Comparison of ENCODE assay signal across 3 cellular contexts in the genomic region with DNA sequence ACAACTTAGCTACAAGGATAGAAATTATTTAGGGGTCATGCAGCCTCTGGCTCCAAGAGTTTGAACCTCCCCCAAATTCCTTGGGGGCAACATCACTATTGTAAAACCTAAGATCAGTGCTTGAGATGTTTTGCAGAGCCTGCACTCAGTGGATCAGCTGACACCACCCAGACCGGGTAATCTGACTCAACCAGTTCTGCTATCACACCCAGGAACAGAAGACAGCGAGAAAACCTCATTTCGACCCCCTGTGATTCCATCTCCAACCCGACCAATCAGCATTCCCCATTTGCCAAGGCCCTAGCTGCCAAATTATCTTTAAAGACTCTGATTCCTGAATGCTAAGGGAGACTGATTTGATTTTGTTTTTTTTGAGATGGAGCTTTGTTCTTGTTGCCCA.
TF ChIP-seq lines count a peak whose summit lies in the region.

No MANE protein-coding gene starts in this region.

TF ChIP-seq in HEK293, 187 proteins besides CTCF, POLR2A, EP300 and RAD21:
- TF ChIP-seq KLF8 (tag by site-specific recombination; IDR thresholded peaks at IDR 0.05) (no peak), ZNF600 (tag by site-specific recombination; IDR thresholded peaks at IDR 0.05) (0 out of 2 replicates have a peak, but pooled peaks have one; percentile 10)
TF ChIP-seq in HEK293: peak in this region for 1.

TF ChIP-seq in K562, 482 proteins besides CTCF, POLR2A, EP300 and RAD21 (continues in another document):
- TF ChIP-seq POLR2G (IDR thresholded peaks at IDR 0.05; ENCODE audit: low read depth, low read length) (no peak), TAF9B (IDR thresholded peaks at IDR 0.05; ENCODE audit: partially characterized antibody) (no peak), SMAD2 (IDR thresholded peaks at IDR 0.05; ENCODE audit: low read depth, low read length) (no peak), NFE2 (IDR thresholded peaks at IDR 0.05; ENCODE audit: low read depth) (no peak), ZNF133 (CRISPR knock-in tag; IDR thresholded peaks at IDR 0.05) (no peak), ZNF668 (CRISPR knock-in tag; IDR thresholded peaks at IDR 0.05) (no peak), STAT5A (IDR thresholded peaks at IDR 0.05; ENCODE audit: borderline replicate concordance, low read length) (no peak), BCOR (IDR thresholded peaks at IDR 0.05) (no peak), NR3C1 (CRISPR knock-in tag; IDR thresholded peaks at IDR 0.05) (no peak), ZNF384 (IDR thresholded peaks at IDR 0.05; ENCODE audit: low read depth, low read length) (no peak), TEAD4 (IDR thresholded peaks at IDR 0.05; ENCODE audit: low read length) (0 out of 2 replicates have a peak, but pooled peaks have one; percentile 34), TEAD4 (CRISPR knock-in tag; IDR thresholded peaks at IDR 0.05; ENCODE audit: borderline replicate concordance) (no peak)
- TF ChIP-seq, protein P1, sequence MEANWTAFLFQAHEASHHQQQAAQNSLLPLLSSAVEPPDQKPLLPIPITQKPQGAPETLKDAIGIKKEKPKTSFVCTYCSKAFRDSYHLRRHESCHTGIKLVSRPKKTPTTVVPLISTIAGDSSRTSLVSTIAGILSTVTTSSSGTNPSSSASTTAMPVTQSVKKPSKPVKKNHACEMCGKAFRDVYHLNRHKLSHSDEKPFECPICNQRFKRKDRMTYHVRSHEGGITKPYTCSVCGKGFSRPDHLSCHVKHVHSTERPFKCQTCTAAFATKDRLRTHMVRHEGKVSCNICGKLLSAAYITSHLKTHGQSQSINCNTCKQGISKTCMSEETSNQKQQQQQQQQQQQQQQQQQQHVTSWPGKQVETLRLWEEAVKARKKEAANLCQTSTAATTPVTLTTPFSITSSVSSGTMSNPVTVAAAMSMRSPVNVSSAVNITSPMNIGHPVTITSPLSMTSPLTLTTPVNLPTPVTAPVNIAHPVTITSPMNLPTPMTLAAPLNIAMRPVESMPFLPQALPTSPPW (CRISPR knock-in tag; IDR thresholded peaks at IDR 0.05), result no peak
- TF ChIP-seq, protein P2, sequence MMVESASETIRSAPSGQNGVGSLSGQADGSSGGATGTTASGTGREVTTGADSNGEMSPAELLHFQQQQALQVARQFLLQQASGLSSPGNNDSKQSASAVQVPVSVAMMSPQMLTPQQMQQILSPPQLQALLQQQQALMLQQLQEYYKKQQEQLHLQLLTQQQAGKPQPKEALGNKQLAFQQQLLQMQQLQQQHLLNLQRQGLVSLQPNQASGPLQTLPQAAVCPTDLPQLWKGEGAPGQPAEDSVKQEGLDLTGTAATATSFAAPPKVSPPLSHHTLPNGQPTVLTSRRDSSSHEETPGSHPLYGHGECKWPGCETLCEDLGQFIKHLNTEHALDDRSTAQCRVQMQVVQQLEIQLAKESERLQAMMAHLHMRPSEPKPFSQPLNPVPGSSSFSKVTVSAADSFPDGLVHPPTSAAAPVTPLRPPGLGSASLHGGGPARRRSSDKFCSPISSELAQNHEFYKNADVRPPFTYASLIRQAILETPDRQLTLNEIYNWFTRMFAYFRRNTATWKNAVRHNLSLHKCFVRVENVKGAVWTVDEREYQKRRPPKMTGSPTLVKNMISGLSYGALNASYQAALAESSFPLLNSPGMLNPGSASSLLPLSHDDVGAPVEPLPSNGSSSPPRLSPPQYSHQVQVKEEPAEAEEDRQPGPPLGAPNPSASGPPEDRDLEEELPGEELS (CRISPR knock-in tag; IDR thresholded peaks at IDR 0.05; ENCODE audit: borderline replicate concordance), result no peak
- TF ChIP-seq, protein P3, sequence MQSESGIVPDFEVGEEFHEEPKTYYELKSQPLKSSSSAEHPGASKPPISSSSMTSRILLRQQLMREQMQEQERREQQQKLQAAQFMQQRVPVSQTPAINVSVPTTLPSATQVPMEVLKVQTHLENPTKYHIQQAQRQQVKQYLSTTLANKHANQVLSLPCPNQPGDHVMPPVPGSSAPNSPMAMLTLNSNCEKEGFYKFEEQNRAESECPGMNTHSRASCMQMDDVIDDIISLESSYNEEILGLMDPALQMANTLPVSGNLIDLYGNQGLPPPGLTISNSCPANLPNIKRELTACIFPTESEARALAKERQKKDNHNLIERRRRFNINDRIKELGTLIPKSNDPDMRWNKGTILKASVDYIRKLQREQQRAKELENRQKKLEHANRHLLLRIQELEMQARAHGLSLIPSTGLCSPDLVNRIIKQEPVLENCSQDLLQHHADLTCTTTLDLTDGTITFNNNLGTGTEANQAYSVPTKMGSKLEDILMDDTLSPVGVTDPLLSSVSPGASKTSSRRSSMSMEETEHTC (IDR thresholded peaks at IDR 0.05), result no peak
- TF ChIP-seq, protein P4, sequence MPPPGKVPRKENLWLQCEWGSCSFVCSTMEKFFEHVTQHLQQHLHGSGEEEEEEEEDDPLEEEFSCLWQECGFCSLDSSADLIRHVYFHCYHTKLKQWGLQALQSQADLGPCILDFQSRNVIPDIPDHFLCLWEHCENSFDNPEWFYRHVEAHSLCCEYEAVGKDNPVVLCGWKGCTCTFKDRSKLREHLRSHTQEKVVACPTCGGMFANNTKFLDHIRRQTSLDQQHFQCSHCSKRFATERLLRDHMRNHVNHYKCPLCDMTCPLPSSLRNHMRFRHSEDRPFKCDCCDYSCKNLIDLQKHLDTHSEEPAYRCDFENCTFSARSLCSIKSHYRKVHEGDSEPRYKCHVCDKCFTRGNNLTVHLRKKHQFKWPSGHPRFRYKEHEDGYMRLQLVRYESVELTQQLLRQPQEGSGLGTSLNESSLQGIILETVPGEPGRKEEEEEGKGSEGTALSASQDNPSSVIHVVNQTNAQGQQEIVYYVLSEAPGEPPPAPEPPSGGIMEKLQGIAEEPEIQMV (tag; conservative IDR thresholded peaks at IDR 0.05; ENCODE audit: low read depth), result no peak
- TF ChIP-seq, protein P5, sequence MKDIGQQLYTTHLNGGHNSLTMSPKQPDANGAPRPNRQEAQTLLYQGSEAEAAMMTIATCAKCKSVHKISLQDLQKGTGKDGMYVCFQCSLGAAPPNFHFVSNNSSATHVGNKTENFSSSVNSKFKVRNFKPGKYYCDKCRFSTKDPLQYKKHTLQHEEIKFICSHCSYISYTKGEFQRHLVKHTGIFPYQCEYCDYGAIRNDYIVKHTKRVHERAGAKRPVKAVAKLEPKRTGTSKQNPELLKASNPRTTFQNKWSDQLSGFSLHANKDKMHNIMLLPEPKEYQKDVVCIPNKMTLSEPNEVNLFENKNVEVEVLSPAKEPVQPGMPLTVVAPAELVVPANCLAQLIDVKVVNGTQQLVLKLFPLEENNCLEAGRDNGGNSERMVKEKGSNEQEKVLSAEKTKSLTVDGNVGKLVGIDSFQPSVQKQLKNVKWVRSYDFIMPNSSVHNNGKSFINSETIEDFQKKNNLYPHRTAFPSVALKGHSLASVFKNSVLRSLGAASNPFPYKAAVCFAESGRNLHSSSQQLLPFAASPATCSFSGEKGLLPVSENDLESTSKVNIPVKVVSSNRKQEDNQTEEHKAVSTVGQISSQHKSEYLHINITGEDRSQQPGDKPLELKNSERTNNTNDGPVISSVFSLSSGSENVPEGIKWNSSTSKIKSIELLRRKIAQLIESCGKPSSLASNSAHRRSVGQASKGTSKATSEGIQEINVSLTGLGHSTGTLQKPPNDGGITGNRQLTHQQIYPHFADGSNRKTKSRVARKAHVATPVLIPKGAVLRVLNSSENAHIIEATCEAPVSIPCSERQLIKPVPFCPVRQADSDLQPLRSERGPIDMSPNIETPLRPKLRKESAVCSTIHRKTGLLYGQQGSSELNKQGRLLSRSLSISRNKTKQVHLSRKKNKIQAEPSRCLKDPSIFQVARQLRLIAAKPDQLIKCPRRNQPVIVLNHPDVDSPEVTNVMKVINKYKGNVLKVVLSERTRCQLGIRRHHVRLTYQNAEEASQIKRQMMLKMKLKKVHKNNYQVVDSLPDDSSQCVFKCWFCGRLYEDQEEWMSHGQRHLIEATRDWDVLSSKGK (CRISPR knock-in tag; IDR thresholded peaks at IDR 0.05), result no peak

TF ChIP-seq in SK-N-SH, 30 proteins besides CTCF, POLR2A, EP300 and RAD21:
- TF ChIP-seq RFX5 (IDR thresholded peaks at IDR 0.05; ENCODE audit: low read length) (no peak), RCOR1 (IDR thresholded peaks at IDR 0.05; ENCODE audit: low read length) (no peak), CHD2 (IDR thresholded peaks at IDR 0.05; ENCODE audit: low read length, partially characterized antibody) (no peak), GATA2 (CRISPR knock-in tag; IDR thresholded peaks at IDR 0.05) (no peak), MEF2A (IDR thresholded peaks at IDR 0.05; ENCODE audit: borderline replicate concordance, low read depth) (no peak), TEAD4 (IDR thresholded peaks at IDR 0.05; ENCODE audit: borderline replicate concordance, insufficient read depth) (no peak), POLR2AphosphoS5 (IDR thresholded peaks at IDR 0.05; ENCODE audit: low read depth, low read length) (no peak), MXI1 (IDR thresholded peaks at IDR 0.05; ENCODE audit: low read depth, low read length) (no peak), NFIC (IDR thresholded peaks at IDR 0.05; ENCODE audit: borderline replicate concordance) (no peak), FOXJ3 (CRISPR knock-in tag; IDR thresholded peaks at IDR 0.05) (no peak), SMC3 (IDR thresholded peaks at IDR 0.05; ENCODE audit: low read depth, low read length) (no peak), JUND (IDR thresholded peaks at IDR 0.05) (no peak)
- TF ChIP-seq, protein P6, sequence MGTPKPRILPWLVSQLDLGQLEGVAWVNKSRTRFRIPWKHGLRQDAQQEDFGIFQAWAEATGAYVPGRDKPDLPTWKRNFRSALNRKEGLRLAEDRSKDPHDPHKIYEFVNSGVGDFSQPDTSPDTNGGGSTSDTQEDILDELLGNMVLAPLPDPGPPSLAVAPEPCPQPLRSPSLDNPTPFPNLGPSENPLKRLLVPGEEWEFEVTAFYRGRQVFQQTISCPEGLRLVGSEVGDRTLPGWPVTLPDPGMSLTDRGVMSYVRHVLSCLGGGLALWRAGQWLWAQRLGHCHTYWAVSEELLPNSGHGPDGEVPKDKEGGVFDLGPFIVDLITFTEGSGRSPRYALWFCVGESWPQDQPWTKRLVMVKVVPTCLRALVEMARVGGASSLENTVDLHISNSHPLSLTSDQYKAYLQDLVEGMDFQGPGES (IDR thresholded peaks at IDR 0.05; ENCODE audit: low read depth, low read length), result no peak
- TF ChIP-seq, protein P7, sequence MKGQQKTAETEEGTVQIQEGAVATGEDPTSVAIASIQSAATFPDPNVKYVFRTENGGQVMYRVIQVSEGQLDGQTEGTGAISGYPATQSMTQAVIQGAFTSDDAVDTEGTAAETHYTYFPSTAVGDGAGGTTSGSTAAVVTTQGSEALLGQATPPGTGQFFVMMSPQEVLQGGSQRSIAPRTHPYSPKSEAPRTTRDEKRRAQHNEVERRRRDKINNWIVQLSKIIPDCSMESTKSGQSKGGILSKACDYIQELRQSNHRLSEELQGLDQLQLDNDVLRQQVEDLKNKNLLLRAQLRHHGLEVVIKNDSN (IDR thresholded peaks at IDR 0.05; ENCODE audit: borderline replicate concordance, low read depth), result no peak
- TF ChIP-seq, protein P8, sequence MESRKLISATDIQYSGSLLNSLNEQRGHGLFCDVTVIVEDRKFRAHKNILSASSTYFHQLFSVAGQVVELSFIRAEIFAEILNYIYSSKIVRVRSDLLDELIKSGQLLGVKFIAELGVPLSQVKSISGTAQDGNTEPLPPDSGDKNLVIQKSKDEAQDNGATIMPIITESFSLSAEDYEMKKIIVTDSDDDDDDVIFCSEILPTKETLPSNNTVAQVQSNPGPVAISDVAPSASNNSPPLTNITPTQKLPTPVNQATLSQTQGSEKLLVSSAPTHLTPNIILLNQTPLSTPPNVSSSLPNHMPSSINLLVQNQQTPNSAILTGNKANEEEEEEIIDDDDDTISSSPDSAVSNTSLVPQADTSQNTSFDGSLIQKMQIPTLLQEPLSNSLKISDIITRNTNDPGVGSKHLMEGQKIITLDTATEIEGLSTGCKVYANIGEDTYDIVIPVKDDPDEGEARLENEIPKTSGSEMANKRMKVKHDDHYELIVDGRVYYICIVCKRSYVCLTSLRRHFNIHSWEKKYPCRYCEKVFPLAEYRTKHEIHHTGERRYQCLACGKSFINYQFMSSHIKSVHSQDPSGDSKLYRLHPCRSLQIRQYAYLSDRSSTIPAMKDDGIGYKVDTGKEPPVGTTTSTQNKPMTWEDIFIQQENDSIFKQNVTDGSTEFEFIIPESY (IDR thresholded peaks at IDR 0.05; ENCODE audit: borderline replicate concordance, low read depth), result no peak
- TF ChIP-seq, protein P9, sequence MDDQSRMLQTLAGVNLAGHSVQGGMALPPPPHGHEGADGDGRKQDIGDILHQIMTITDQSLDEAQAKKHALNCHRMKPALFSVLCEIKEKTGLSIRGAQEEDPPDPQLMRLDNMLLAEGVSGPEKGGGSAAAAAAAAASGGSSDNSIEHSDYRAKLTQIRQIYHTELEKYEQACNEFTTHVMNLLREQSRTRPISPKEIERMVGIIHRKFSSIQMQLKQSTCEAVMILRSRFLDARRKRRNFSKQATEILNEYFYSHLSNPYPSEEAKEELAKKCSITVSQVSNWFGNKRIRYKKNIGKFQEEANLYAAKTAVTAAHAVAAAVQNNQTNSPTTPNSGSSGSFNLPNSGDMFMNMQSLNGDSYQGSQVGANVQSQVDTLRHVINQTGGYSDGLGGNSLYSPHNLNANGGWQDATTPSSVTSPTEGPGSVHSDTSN (IDR thresholded peaks at IDR 0.05), result no peak
TF ChIP-seq in SK-N-SH: peak in this region for 0.
